ENCODE assay signal across 1 cellular context in the genomic region with DNA sequence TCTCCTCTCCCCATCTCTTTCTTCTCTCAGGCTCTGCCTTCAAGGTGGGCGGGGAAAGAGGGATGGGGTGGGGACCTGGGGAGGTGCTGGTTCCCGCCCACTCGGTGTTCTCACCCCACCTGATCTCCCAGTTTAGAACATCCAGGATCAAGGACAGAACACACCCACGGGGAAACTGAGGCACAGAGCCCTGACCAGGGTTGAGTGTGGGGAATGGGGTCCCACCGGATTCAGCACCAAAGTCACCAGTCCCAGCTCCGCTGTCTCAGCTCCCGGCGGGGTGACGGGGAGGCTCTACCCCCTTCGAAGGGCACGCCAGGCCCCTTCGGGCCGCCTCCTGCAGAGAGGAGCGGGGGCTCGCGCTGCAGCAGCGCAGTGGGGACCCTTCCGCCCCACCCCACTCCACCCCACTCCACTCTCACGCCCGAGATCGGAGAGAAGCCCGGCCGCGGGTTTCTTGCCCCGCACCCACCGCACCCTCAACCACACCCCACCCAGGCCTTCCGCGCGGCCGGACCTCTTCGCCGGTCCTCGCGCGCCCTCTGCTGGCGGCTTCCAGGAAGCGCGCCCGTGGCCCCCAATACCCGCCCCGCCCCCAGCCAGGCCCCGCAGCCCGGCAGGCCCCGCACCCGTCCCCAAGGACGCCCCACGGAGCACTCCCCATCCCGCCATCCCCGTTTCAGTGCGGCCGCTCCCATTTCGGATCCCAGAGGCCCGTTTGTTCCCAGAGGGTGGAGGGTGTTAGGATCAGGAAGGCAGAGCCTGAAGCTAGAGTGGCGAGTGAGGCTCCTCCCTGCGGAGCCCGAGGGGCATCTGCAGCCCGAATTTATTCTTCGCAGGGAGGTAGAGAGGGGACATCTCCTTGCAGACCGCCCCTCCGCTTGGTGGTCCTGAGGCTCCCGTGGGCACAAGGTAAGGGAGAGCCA.
TF ChIP-seq lines count a peak whose summit lies in the region.

No MANE protein-coding gene starts in this region.

TF ChIP-seq in GM12878, 131 proteins besides CTCF, POLR2A, EP300 and RAD21 (continued from another document and continues in another):
- TF ChIP-seq EGR1 (IDR thresholded peaks at IDR 0.05; ENCODE audit: borderline replicate concordance in 1 of 2, low read depth in 2 of 2, low read length in 2 of 2) = peak in 1 of 2 experiments; percentile 3; a peak in 1 of 3 replicates
- TF ChIP-seq LARP7 (IDR thresholded peaks at IDR 0.05) = peak; percentile 69
- TF ChIP-seq, protein P1, sequence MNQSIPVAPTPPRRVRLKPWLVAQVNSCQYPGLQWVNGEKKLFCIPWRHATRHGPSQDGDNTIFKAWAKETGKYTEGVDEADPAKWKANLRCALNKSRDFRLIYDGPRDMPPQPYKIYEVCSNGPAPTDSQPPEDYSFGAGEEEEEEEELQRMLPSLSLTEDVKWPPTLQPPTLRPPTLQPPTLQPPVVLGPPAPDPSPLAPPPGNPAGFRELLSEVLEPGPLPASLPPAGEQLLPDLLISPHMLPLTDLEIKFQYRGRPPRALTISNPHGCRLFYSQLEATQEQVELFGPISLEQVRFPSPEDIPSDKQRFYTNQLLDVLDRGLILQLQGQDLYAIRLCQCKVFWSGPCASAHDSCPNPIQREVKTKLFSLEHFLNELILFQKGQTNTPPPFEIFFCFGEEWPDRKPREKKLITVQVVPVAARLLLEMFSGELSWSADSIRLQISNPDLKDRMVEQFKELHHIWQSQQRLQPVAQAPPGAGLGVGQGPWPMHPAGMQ (IDR thresholded peaks at IDR 0.05; ENCODE audit: borderline replicate concordance) = peak; percentile 42; the same call in 1 of the 2 replicates
- TF ChIP-seq, protein P2, sequence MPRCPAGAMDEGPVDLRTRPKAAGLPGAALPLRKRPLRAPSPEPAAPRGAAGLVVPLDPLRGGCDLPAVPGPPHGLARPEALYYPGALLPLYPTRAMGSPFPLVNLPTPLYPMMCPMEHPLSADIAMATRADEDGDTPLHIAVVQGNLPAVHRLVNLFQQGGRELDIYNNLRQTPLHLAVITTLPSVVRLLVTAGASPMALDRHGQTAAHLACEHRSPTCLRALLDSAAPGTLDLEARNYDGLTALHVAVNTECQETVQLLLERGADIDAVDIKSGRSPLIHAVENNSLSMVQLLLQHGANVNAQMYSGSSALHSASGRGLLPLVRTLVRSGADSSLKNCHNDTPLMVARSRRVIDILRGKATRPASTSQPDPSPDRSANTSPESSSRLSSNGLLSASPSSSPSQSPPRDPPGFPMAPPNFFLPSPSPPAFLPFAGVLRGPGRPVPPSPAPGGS (IDR thresholded peaks at IDR 0.05; ENCODE audit: borderline replicate concordance, insufficient read depth, low read depth, low read length, poor library complexity, severe bottlenecking) = peak; percentile 12
- TF ChIP-seq IKZF1 (conservative IDR thresholded peaks at IDR 0.05) = peak; percentile 66
- no peak for TF ChIP-seq WRNIP1 (IDR thresholded peaks at IDR 0.05; ENCODE audit: borderline replicate concordance, low read depth, low read length)
- TF ChIP-seq, protein P3, sequence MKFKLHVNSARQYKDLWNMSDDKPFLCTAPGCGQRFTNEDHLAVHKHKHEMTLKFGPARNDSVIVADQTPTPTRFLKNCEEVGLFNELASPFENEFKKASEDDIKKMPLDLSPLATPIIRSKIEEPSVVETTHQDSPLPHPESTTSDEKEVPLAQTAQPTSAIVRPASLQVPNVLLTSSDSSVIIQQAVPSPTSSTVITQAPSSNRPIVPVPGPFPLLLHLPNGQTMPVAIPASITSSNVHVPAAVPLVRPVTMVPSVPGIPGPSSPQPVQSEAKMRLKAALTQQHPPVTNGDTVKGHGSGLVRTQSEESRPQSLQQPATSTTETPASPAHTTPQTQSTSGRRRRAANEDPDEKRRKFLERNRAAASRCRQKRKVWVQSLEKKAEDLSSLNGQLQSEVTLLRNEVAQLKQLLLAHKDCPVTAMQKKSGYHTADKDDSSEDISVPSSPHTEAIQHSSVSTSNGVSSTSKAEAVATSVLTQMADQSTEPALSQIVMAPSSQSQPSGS (IDR thresholded peaks at IDR 0.05; ENCODE audit: low read length) = no peak
- TF ChIP-seq, protein P4, sequence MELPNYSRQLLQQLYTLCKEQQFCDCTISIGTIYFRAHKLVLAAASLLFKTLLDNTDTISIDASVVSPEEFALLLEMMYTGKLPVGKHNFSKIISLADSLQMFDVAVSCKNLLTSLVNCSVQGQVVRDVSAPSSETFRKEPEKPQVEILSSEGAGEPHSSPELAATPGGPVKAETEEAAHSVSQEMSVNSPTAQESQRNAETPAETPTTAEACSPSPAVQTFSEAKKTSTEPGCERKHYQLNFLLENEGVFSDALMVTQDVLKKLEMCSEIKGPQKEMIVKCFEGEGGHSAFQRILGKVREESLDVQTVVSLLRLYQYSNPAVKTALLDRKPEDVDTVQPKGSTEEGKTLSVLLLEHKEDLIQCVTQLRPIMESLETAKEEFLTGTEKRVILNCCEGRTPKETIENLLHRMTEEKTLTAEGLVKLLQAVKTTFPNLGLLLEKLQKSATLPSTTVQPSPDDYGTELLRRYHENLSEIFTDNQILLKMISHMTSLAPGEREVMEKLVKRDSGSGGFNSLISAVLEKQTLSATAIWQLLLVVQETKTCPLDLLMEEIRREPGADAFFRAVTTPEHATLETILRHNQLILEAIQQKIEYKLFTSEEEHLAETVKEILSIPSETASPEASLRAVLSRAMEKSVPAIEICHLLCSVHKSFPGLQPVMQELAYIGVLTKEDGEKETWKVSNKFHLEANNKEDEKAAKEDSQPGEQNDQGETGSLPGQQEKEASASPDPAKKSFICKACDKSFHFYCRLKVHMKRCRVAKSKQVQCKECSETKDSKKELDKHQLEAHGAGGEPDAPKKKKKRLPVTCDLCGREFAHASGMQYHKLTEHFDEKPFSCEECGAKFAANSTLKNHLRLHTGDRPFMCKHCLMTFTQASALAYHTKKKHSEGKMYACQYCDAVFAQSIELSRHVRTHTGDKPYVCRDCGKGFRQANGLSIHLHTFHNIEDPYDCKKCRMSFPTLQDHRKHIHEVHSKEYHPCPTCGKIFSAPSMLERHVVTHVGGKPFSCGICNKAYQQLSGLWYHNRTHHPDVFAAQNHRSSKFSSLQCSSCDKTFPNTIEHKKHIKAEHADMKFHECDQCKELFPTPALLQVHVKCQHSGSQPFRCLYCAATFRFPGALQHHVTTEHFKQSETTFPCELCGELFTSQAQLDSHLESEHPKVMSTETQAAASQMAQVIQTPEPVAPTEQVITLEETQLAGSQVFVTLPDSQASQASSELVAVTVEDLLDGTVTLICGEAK (IDR thresholded peaks at IDR 0.05; ENCODE audit: borderline replicate concordance) = no peak
- no peak for TF ChIP-seq SMAD1 (IDR thresholded peaks at IDR 0.05; ENCODE audit: low read depth, partially characterized antibody)
- peak; percentile 50; the same call in 1 of the 2 replicates for TF ChIP-seq BACH1 (IDR thresholded peaks at IDR 0.05; ENCODE audit: borderline replicate concordance)
- 0 out of 2 replicates have a peak, but pooled peaks have one; percentile 6 for TF ChIP-seq PAX5 (IDR thresholded peaks at IDR 0.05; ENCODE audit: borderline replicate concordance, low read depth, low read length)
- 0 out of 2 replicates have a peak, but pooled peaks have one; percentile 10 for TF ChIP-seq TCF12 (IDR thresholded peaks at IDR 0.05; ENCODE audit: low read depth, low read length)
- TF ChIP-seq MEF2A (IDR thresholded peaks at IDR 0.05; ENCODE audit: insufficient read depth, low read depth, low read length) = no peak
- no peak for TF ChIP-seq FOS (IDR thresholded peaks at IDR 0.05; ENCODE audit: borderline replicate concordance, extremely low read depth, insufficient read length)
- TF ChIP-seq, protein P5, sequence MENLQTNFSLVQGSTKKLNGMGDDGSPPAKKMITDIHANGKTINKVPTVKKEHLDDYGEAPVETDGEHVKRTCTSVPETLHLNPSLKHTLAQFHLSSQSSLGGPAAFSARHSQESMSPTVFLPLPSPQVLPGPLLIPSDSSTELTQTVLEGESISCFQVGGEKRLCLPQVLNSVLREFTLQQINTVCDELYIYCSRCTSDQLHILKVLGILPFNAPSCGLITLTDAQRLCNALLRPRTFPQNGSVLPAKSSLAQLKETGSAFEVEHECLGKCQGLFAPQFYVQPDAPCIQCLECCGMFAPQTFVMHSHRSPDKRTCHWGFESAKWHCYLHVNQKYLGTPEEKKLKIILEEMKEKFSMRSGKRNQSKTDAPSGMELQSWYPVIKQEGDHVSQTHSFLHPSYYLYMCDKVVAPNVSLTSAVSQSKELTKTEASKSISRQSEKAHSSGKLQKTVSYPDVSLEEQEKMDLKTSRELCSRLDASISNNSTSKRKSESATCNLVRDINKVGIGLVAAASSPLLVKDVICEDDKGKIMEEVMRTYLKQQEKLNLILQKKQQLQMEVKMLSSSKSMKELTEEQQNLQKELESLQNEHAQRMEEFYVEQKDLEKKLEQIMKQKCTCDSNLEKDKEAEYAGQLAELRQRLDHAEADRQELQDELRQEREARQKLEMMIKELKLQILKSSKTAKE (IDR thresholded peaks at IDR 0.05; ENCODE audit: low read depth, poor library complexity, severe bottlenecking) = no peak
- no peak for TF ChIP-seq SP1 (IDR thresholded peaks at IDR 0.05; ENCODE audit: low read depth, low read length)
- no peak for TF ChIP-seq RCOR1 (conservative IDR thresholded peaks at IDR 0.05; ENCODE audit: low read depth, low read length)
- peak; percentile 22 for TF ChIP-seq KLF5 (IDR thresholded peaks at IDR 0.05; ENCODE audit: partially characterized antibody)
- TF ChIP-seq, protein P6, sequence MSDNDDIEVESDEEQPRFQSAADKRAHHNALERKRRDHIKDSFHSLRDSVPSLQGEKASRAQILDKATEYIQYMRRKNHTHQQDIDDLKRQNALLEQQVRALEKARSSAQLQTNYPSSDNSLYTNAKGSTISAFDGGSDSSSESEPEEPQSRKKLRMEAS (IDR thresholded peaks at IDR 0.05; ENCODE audit: low read depth, low read length) = peak; percentile 50; the same call in 1 of the 2 replicates
- TF ChIP-seq RUNX3 (IDR thresholded peaks at IDR 0.05; ENCODE audit: low read length) = peak; percentile 63
- TF ChIP-seq NR2F1 (conservative IDR thresholded peaks at IDR 0.05) = 0 out of 2 replicates have a peak, but pooled peaks have one; percentile 17
- TF ChIP-seq, protein P7, sequence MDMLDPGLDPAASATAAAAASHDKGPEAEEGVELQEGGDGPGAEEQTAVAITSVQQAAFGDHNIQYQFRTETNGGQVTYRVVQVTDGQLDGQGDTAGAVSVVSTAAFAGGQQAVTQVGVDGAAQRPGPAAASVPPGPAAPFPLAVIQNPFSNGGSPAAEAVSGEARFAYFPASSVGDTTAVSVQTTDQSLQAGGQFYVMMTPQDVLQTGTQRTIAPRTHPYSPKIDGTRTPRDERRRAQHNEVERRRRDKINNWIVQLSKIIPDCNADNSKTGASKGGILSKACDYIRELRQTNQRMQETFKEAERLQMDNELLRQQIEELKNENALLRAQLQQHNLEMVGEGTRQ (IDR thresholded peaks at IDR 0.05; ENCODE audit: borderline replicate concordance, low read depth, low read length) = no peak
- TF ChIP-seq IKZF2 (IDR thresholded peaks at IDR 0.05) = peak in 1 of 2 experiments; percentile 26; a peak in 1 of 4 replicates
- no peak for TF ChIP-seq SREBF1 (IDR thresholded peaks at IDR 0.05; ENCODE audit: low read length)
- no peak for TF ChIP-seq RFX5 (IDR thresholded peaks at IDR 0.05; ENCODE audit: low read depth, low read length)
- peak; percentile 58; the same call in 1 of the 2 replicates for TF ChIP-seq ZNF207 (IDR thresholded peaks at IDR 0.05; ENCODE audit: borderline replicate concordance)
- TF ChIP-seq RB1 (IDR thresholded peaks at IDR 0.05; ENCODE audit: borderline replicate concordance) = 0 out of 2 replicates have a peak, but pooled peaks have one; percentile 28
- no peak for TF ChIP-seq IRF4 (IDR thresholded peaks at IDR 0.05; ENCODE audit: low read depth, low read length)
- no peak for TF ChIP-seq GABPA (IDR thresholded peaks at IDR 0.05; ENCODE audit: low read depth)
- TF ChIP-seq, protein P8, sequence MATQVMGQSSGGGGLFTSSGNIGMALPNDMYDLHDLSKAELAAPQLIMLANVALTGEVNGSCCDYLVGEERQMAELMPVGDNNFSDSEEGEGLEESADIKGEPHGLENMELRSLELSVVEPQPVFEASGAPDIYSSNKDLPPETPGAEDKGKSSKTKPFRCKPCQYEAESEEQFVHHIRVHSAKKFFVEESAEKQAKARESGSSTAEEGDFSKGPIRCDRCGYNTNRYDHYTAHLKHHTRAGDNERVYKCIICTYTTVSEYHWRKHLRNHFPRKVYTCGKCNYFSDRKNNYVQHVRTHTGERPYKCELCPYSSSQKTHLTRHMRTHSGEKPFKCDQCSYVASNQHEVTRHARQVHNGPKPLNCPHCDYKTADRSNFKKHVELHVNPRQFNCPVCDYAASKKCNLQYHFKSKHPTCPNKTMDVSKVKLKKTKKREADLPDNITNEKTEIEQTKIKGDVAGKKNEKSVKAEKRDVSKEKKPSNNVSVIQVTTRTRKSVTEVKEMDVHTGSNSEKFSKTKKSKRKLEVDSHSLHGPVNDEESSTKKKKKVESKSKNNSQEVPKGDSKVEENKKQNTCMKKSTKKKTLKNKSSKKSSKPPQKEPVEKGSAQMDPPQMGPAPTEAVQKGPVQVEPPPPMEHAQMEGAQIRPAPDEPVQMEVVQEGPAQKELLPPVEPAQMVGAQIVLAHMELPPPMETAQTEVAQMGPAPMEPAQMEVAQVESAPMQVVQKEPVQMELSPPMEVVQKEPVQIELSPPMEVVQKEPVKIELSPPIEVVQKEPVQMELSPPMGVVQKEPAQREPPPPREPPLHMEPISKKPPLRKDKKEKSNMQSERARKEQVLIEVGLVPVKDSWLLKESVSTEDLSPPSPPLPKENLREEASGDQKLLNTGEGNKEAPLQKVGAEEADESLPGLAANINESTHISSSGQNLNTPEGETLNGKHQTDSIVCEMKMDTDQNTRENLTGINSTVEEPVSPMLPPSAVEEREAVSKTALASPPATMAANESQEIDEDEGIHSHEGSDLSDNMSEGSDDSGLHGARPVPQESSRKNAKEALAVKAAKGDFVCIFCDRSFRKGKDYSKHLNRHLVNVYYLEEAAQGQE (IDR thresholded peaks at IDR 0.05; ENCODE audit: low read depth, low read length) = no peak
- peak; percentile 69 for TF ChIP-seq SMC3 (IDR thresholded peaks at IDR 0.05; ENCODE audit: borderline replicate concordance, low read length)
- TF ChIP-seq MTA2 (IDR thresholded peaks at IDR 0.05; ENCODE audit: low read depth) = no peak
- TF ChIP-seq ZBED1 (IDR thresholded peaks at IDR 0.05; ENCODE audit: borderline replicate concordance) = no peak
- no peak for TF ChIP-seq MYC (IDR thresholded peaks at IDR 0.05; ENCODE audit: insufficient read depth, insufficient read length, insufficient replicate concordance, low read length, severe bottlenecking)
- peak; percentile 53; the same call in 1 of the 2 replicates for TF ChIP-seq DPF2 (IDR thresholded peaks at IDR 0.05)
- TF ChIP-seq NBN (IDR thresholded peaks at IDR 0.05) = peak; percentile 55; the same call in 1 of the 2 replicates
- TF ChIP-seq GATAD2B (conservative IDR thresholded peaks at IDR 0.05; ENCODE audit: low read depth) = peak; percentile 60; the same call in 1 of the 2 replicates
- TF ChIP-seq POLR2AphosphoS2 (IDR thresholded peaks at IDR 0.05; ENCODE audit: low read depth, low read length) = no peak
- TF ChIP-seq ZNF622 (IDR thresholded peaks at IDR 0.05) = no peak
- TF ChIP-seq, protein P9, sequence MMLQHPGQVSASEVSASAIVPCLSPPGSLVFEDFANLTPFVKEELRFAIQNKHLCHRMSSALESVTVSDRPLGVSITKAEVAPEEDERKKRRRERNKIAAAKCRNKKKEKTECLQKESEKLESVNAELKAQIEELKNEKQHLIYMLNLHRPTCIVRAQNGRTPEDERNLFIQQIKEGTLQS (IDR thresholded peaks at IDR 0.05; ENCODE audit: borderline replicate concordance, extremely low read depth, low read depth, low read length) = no peak
- peak; percentile 41 to 48; a peak in 1 of 4 replicates for TF ChIP-seq BHLHE40 (IDR thresholded peaks at IDR 0.05; ENCODE audit: borderline replicate concordance in 1 of 2, low read depth in 2 of 2, low read length in 1 of 2)
- no peak for TF ChIP-seq ETV6 (conservative IDR thresholded peaks at IDR 0.05 in 1 of 2, IDR thresholded peaks at IDR 0.05 in 1 of 2; ENCODE audit: borderline replicate concordance in 1 of 2, low read depth in 1 of 2)
